1 cellular context compared by ENCODE assay signal in genomic region chr2:199910338-199911051, GRCh38.
TF ChIP-seq lines count a peak whose summit lies in the region.

No MANE protein-coding gene starts in this region.

TF ChIP-seq in WTC11, 78 proteins besides CTCF, POLR2A, EP300 and RAD21 (continued from another document):
- TF ChIP-seq STAT6 (CRISPR knock-in tag; conservative IDR thresholded peaks at IDR 0.05; ENCODE audit: low read depth) = no peak
- no peak for TF ChIP-seq NR3C1 (CRISPR knock-in tag; conservative IDR thresholded peaks at IDR 0.05; ENCODE audit: low read depth)
